In the genomic region with DNA sequence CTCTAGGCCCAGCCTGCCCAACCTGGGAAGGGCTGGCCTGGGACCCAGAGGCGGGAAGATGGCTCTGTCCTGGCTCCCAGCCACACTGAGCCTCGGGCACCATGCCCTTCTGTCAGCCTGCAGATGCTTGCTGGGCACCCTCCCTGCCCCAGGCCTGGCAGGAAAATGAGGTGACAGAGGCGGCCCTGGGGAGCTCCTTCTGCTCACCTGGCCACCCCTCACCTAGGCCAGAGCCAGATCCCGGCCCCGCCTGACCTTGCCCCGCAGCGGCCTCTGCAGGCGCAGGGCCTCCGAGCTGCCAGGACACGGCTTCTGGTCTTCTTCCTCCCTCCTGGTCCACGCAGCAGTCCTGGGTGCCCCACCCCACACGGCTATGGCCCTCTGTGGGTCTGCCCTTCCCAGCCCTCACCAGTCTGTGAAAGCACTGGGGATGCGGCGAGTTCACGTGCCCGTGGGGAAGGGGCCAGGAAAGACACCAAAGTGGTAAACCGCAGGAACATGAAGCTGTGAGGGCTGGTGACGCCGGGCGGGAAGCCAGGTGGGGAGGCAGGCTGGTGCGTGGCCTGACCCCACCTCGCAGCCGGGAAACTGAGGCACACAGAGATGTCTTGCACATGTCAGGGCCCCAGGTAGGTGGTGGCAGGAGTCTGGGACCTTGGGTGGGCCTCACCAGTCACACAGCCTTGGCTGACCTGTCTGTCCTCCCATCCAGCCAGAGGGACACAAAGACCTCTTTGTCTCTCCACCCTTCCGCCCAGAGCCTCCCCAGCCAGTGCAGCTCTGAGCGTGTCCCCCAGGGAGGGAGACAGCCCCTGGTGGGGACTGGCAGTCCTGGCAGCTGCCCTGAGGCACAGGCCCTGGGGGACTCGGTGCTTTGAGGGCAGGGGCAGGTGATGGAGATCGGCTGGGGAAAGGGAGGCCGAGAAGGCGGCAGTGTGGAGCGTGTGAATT, we compare ENCODE assay signal across 12 cellular contexts. TPM values are rescaled to one million over a fixed set of nuclear protein-coding genes. Genes with fewer than 3 reads are reported as not detected.
A peak's percentile ranks its signal among the peaks of the same experiment; 100 is the strongest.
DNase-seq lines count a peak whose midpoint lies in the region; ATAC-seq and TF ChIP-seq lines count a peak whose summit lies in the region.
"Had no signal": no experiment of that assay in that cellular context is flagged by ENCODE, and none has a peak within 500 bp of the region (broad histone marks: within the 10 kb centered on the region; RNA-seq: fewer than 3 reads in every experiment).

No MANE protein-coding gene starts in this region.

- TF ChIP-seq POLR2A in spleen (IDR thresholded peaks at IDR 0.05): no peak

- no peaks in the 10 kb centered on the region for H3K9me3 ChIP-seq in spleen

- H3K4me3 ChIP-seq in spleen: no peak overlapping the region

- H3K4me1 ChIP-seq in spleen: peaks cover 0 to 36% (median 20%) of the 10 kb centered on the region in 6 donors

- H3K27me3 ChIP-seq in spleen (replicated peaks in 1 of 7): peaks cover 0 to 2% (median 0%) of the 10 kb centered on the region in 7 donors

- DNase-seq in HuH-7 (ENCODE audit: low spot score) (peak; percentile 94), cerebellum (ENCODE audit: low spot score) (peak; percentile 89), left kidney (ENCODE audit: low read depth, low spot score) (peak; percentile 37), spleen (peak; percentile 72), GM20000 (ENCODE audit: low spot score) (no peak)
- no peak for DNase-seq in activated CD4-positive, alpha-beta T cell treated with anti-CD3 and anti-CD28 coated beads, Interleukin-2, amount 50 U/mL, for 4 hours
- DNase-seq: effector memory CD4-positive, alpha-beta T cell; immature natural killer cell; MM.1S had no signal

- TF ChIP-seq CTCF in spleen (IDR thresholded peaks at IDR 0.05 in 8 of 11, conservative IDR thresholded peaks at IDR 0.05 in 3 of 11) (no peak), GM20000 (IDR thresholded peaks at IDR 0.05; ENCODE audit: extremely low read depth, missing control alignments) (no peak)

- ATAC-seq in GM21717 (IDR thresholded peaks at IDR 0.05; ENCODE audit: unreplicated experiment) (no peak), GM18517 (IDR thresholded peaks at IDR 0.05; ENCODE audit: unreplicated experiment) (no peak)
- ATAC-seq: HCT116 had no signal

- no peak overlapping the region for H3K27ac ChIP-seq in spleen

- WGBS in spleen, 5 donors: 86 to 93% (median 88%) methylated on average over 26 to 30 of the region's 30 CpGs

- peaks cover 0 to 9% (median 0%) of the 10 kb centered on the region in 6 donors for H3K36me3 ChIP-seq in spleen

- intact Hi-C loops in spleen (cut with DNase I; ENCODE audit: low total_unique reads): loop anchor here (5.0 kb wide), 1 partner anchor 32 kb away; no protein-coding TSS in a partner anchor

RNA-seq across cellular contexts. Expression of a gene that starts 12.8 kb away (rescaled TPM):
- 27.2 TPM for total RNA-seq in cerebellum
- 10 to 100 TPM; 29.2 to 42.5 (median 32.5) TPM for total RNA-seq in spleen
- polyA plus RNA-seq in spleen: 10 to 100 TPM in 1 of 3 donors, 1 to 10 TPM in 2; 9.3 to 16.0 (median 9.9) TPM

RNA-seq across cellular contexts. Expression of a gene that starts 13.1 kb away (rescaled TPM):
- total RNA-seq in cerebellum (23.4 TPM), spleen (10 to 100 TPM; 15.2 to 26.0 (median 20.4) TPM)
- polyA plus RNA-seq in spleen: 10 to 100 TPM; 34.1 to 39.5 (median 38.9) TPM

RNA-seq across cellular contexts. Expression of a gene that starts 20.6 kb away (rescaled TPM):
- 5.1 TPM for total RNA-seq in cerebellum
- total RNA-seq in spleen: 10 to 100 TPM in 1 of 7 donors, 1 to 10 TPM in 6; 8.0 to 11.3 (median 9.5) TPM
- 10 to 100 TPM in 2 of 3 donors, 1 to 10 TPM in 1; 8.6 to 14.2 (median 11.1) TPM for polyA plus RNA-seq in spleen

RNA-seq across cellular contexts. Expression of a gene that starts 27.0 kb away (rescaled TPM):
- total RNA-seq in cerebellum: 155 TPM
- total RNA-seq in spleen: 10 to 100 TPM in 4 of 7 donors, 1 to 10 TPM in 3; 8.0 to 22.6 (median 10.8) TPM
- polyA plus RNA-seq in spleen: 10 to 100 TPM; 14.3 to 28.4 (median 20.6) TPM

Comparison
In these comparisons a context has a peak if more than half of its experiments do, and no peak if none do; other contexts are left out.
1. DNase-seq: peak in HuH-7 (single experiment), cerebellum (single experiment), left kidney (single experiment) and spleen (single experiment); none in activated CD4-positive, alpha-beta T cell treated with anti-CD3 and anti-CD28 coated beads, Interleukin-2, amount 50 U/mL, for 4 hours (0 of 2) and GM20000 (single experiment).